In genomic region chr20:33820362-33820761, GRCh38 we compare ENCODE assay signal across 24 cellular contexts. TPM values are rescaled to one million over a fixed set of nuclear protein-coding genes. Genes with fewer than 3 reads are reported as not detected.
DNase-seq lines count a peak whose midpoint lies in the region; ATAC-seq and TF ChIP-seq lines count a peak whose summit lies in the region.
"Had no signal": no experiment of that assay in that cellular context is flagged by ENCODE, and none has a peak within 500 bp of the region (broad histone marks: within the 10 kb centered on the region; RNA-seq: fewer than 3 reads in every experiment).

No MANE protein-coding gene starts in this region.

- H3K79me2 ChIP-seq in trophoblast cell (ENCODE audit: control insufficient read depth, insufficient read depth, low read length, poor library complexity), result no peaks in the 10 kb centered on the region

- TF ChIP-seq POLR2A in ovary (IDR thresholded peaks at IDR 0.05), result no peak

- H3K27me3 ChIP-seq in right atrium auricular region (no peaks in the 10 kb centered on the region), ovary (no peaks in the 10 kb centered on the region), trophoblast cell (ENCODE audit: insufficient read depth, low read length) (no peaks in the 10 kb centered on the region)
- H3K27me3 ChIP-seq: cardiac muscle cell had no signal

- H3K4ac ChIP-seq in trophoblast cell (ENCODE audit: low read depth, low read length), result no peak overlapping the region

- H3K36me3 ChIP-seq in right atrium auricular region (no peaks in the 10 kb centered on the region), ovary (no peaks in the 10 kb centered on the region), trophoblast cell (ENCODE audit: control insufficient read depth in 1 of 2, insufficient read depth in 2 of 2, low read length in 2 of 2) (peaks cover 2 to 3% of the 10 kb centered on the region in 2 experiments)
- H3K36me3 ChIP-seq: cardiac muscle cell had no signal

- H3K27me3 Mint-ChIP-seq in activated B cell treated with CpG ODN at 0.5 μM for 24 hours, result no peaks in the 10 kb centered on the region
- no peaks in the 10 kb centered on the region for H3K27me3 Mint-ChIP-seq in mesothelial cell of epicardium (ENCODE audit: low read depth)
- H3K27me3 Mint-ChIP-seq: activated CD4-positive, alpha-beta T cell treated with anti-CD3 and anti-CD28 coated beads for 36 hours; naive thymus-derived CD8-positive, alpha-beta T cell had no signal

- H3K4me3 Mint-ChIP-seq in activated B cell treated with CpG ODN at 0.5 μM for 24 hours, result no peak overlapping the region
- no peak overlapping the region for H3K4me3 Mint-ChIP-seq in mesothelial cell of epicardium
- H3K4me3 Mint-ChIP-seq: activated CD4-positive, alpha-beta T cell treated with anti-CD3 and anti-CD28 coated beads for 36 hours; CD8-positive, alpha-beta T cell; naive thymus-derived CD8-positive, alpha-beta T cell; T-helper 2 cell treated with Interferon-gamma antibody and Interleukin-4, amounts not matched to agents 5 μg/mL and 100 μg/mL, for 36 hours had no signal

- H3K4me3 ChIP-seq in right atrium auricular region (no peak overlapping the region), ovary (no peak overlapping the region), trophoblast cell (ENCODE audit: low read depth, low read length) (no peak overlapping the region)
- H3K4me3 ChIP-seq: A549, cardiac muscle cell, K562, PC-9, skin epidermis had no signal

- no peak overlapping the region for H3K9ac ChIP-seq in trophoblast cell (ENCODE audit: low read length)

- H3K36me3 Mint-ChIP-seq in activated B cell treated with CpG ODN at 0.5 μM for 24 hours (ENCODE audit: low read depth), result peaks cover 59% of the 10 kb centered on the region
- peaks cover 4% of the 10 kb centered on the region for H3K36me3 Mint-ChIP-seq in mesothelial cell of epicardium

- no peak overlapping the region for H4K8ac ChIP-seq in trophoblast cell (ENCODE audit: low read depth, low read length)

- no peak overlapping the region for H2BK12ac ChIP-seq in trophoblast cell (ENCODE audit: low read length)

- H3K4me1 ChIP-seq in right atrium auricular region (peaks cover 0 to 76% of the 10 kb centered on the region in 2 donors), ovary (ENCODE audit: insufficient read depth) (peaks cover 20% of the 10 kb centered on the region), trophoblast cell (ENCODE audit: control insufficient read depth in 1 of 2, insufficient read depth in 2 of 2, low read length in 2 of 2) (peaks cover 0 to 2% of the 10 kb centered on the region in 2 experiments)

- POLR2A ChIA-PET in activated B cell treated with CpG ODN at 0.5 μM for 24 hours (lab: Charles Lee), result interaction anchor here (0.6 to 2.0 kb wide), 3 partner anchors 9 to 292 kb away, joined by 3 to 10 read pairs (median 9); partner anchors contain the start of genes CHMP4B and EIF2S2

- H2AFZ ChIP-seq in trophoblast cell (ENCODE audit: insufficient read depth, low read length, poor library complexity), result no peak overlapping the region
- H2AFZ ChIP-seq: PC-9 had no signal

- no peak overlapping the region for H4K91ac ChIP-seq in trophoblast cell (ENCODE audit: low read depth, low read length)

- no peak for TF ChIP-seq EP300 in ovary (IDR thresholded peaks at IDR 0.05)

- DNase-seq in Right ventricle myocardium superior, result no peak
- no peak for DNase-seq in right atrium auricular region (ENCODE audit: low spot score)
- no peak for DNase-seq in activated B cell treated with CpG ODN at 0.5 μM for 24 hours
- no peak for DNase-seq in mesothelial cell of epicardium (ENCODE audit: low spot score in 2 of 2, unreplicated experiment in 2 of 2)
- DNase-seq in ovary, result no peak
- no peak for DNase-seq in trophoblast cell
- DNase-seq in NCI-H2171 (lab: John Stamatoyannopoulos, UW), result no peak
- DNase-seq: activated CD4-positive, alpha-beta T cell treated with anti-CD3 and anti-CD28 coated beads for 36 hours; activated effector memory CD4-positive, alpha-beta T cell treated with Interleukin-2 at 50 U/mL for 16 hours; activated T-cell treated with anti-CD3 and anti-CD28 coated beads for 4 hours; CD8-positive, alpha-beta T cell; glutamatergic neuron; naive thymus-derived CD8-positive, alpha-beta T cell; NCI-H1417; NCI-H2029; NCI-H524; PC-9; stimulated activated naive CD4-positive, alpha-beta T cell had no signal

- WGBS in ovary, 3 donors, result 83 to 88% (median 85%) methylated on average over 1 of the region's 1 CpG
- WGBS in trophoblast cell (ENCODE audit: extremely low coverage, insufficient coverage, insufficient read length), result 100% methylated on average over 1 of the region's 1 CpG

- H2AK5ac ChIP-seq in trophoblast cell (ENCODE audit: low read length), result no peak overlapping the region

- no peak for TF ChIP-seq CTCF in right atrium auricular region (IDR thresholded peaks at IDR 0.05)
- no peak for TF ChIP-seq CTCF in activated B cell treated with CpG ODN at 0.5 μM for 24 hours (IDR thresholded peaks at IDR 0.05)
- TF ChIP-seq CTCF in mesothelial cell of epicardium (IDR thresholded peaks at IDR 0.05; ENCODE audit: unreplicated experiment), result no peak
- TF ChIP-seq CTCF in ovary (IDR thresholded peaks at IDR 0.05), result no peak

- ATAC-seq in Right ventricle myocardium superior (ENCODE audit: poor library complexity) (peak; percentile 65), activated B cell treated with CpG ODN at 0.5 μM for 24 hours (ENCODE audit: low read depth) (no peak), GM19455 (IDR thresholded peaks at IDR 0.05; ENCODE audit: unreplicated experiment) (no peak)
- ATAC-seq: A549; activated CD4-positive, alpha-beta T cell treated with anti-CD3 and anti-CD28 coated beads for 36 hours; CD8-positive, alpha-beta T cell; K562; naive thymus-derived CD8-positive, alpha-beta T cell had no signal

- intact Hi-C loops in Right ventricle myocardium superior (cut with DNase I), result no loop called here
- intact Hi-C loops in activated B cell treated with CpG ODN at 0.5 μM for 24 hours (cut with micrococcal nuclease), result no loop called here
- intact Hi-C loops in ovary (cut with DNase I), result no loop called here

- H3K9me3 Mint-ChIP-seq in activated B cell treated with CpG ODN at 0.5 μM for 24 hours, result no peaks in the 10 kb centered on the region
- H3K9me3 Mint-ChIP-seq in mesothelial cell of epicardium, result no peaks in the 10 kb centered on the region
- H3K9me3 Mint-ChIP-seq: CD8-positive, alpha-beta T cell; naive thymus-derived CD8-positive, alpha-beta T cell; T-helper 2 cell treated with Interferon-gamma antibody and Interleukin-4, amounts not matched to agents 5 μg/mL and 100 μg/mL, for 36 hours had no signal

- H3K23ac ChIP-seq in trophoblast cell (ENCODE audit: low read length), result no peak overlapping the region

- H3K9me3 ChIP-seq in right atrium auricular region (no peaks in the 10 kb centered on the region), ovary (no peaks in the 10 kb centered on the region), trophoblast cell (ENCODE audit: insufficient read depth, low read depth, low read length) (no peaks in the 10 kb centered on the region)
- H3K9me3 ChIP-seq: A549 had no signal

- H2BK120ac ChIP-seq in trophoblast cell (ENCODE audit: insufficient read depth, low read length, poor library complexity), result no peak overlapping the region

- H2BK5ac ChIP-seq in trophoblast cell (ENCODE audit: low read depth, low read length, poor library complexity), result no peak overlapping the region

- H3K27ac ChIP-seq in right atrium auricular region (no peak overlapping the region), ovary (no peak overlapping the region), trophoblast cell (ENCODE audit: low read depth, low read length) (no peak overlapping the region)
- H3K27ac ChIP-seq: A549, cardiac muscle cell, PC-9, skin epidermis had no signal

- H3K27ac Mint-ChIP-seq in activated B cell treated with CpG ODN at 0.5 μM for 24 hours, result peak overlapping the region; percentile 41
- peak overlapping the region; percentile 4 for H3K27ac Mint-ChIP-seq in mesothelial cell of epicardium
- H3K27ac Mint-ChIP-seq: activated CD4-positive, alpha-beta T cell treated with anti-CD3 and anti-CD28 coated beads for 36 hours; CD8-positive, alpha-beta T cell; T-helper 2 cell treated with Interferon-gamma antibody and Interleukin-4, amounts not matched to agents 5 μg/mL and 100 μg/mL, for 36 hours had no signal

- no peaks in the 10 kb centered on the region for H3K79me1 ChIP-seq in trophoblast cell (ENCODE audit: low read length)

- H3K18ac ChIP-seq in trophoblast cell (ENCODE audit: low read length), result no peak overlapping the region

- CTCF ChIA-PET in activated B cell treated with CpG ODN at 0.5 μM for 24 hours (lab: Charles Lee), result interaction anchor here (0.8 kb wide), 1 partner anchor 8 kb away, joined by 3 read pairs; no protein-coding TSS in a partner anchor

- no peak overlapping the region for H3K4me2 ChIP-seq in trophoblast cell (ENCODE audit: low read length)
- H3K4me2 ChIP-seq: A549, PC-9 had no signal

- no peak overlapping the region for H3K14ac ChIP-seq in trophoblast cell (ENCODE audit: low read length)

- no peak overlapping the region for H4K12ac ChIP-seq in trophoblast cell (ENCODE audit: low read depth, low read length)

- H3K4me1 Mint-ChIP-seq in activated B cell treated with CpG ODN at 0.5 μM for 24 hours, result peaks cover 82% of the 10 kb centered on the region
- peaks cover 34% of the 10 kb centered on the region for H3K4me1 Mint-ChIP-seq in mesothelial cell of epicardium

RNA-seq across cellular contexts. Expression of gene CHMP4B, which starts 9.2 kb away (rescaled TPM):
- total RNA-seq in Right ventricle myocardium superior, result 101 TPM
- 10 to 100 TPM; 57.0 to 79.5 TPM for total RNA-seq in right atrium auricular region
- total RNA-seq in activated B cell treated with CpG ODN at 0.5 μM for 24 hours, result 116 and 121 TPM in 2 replicates
- total RNA-seq in mesothelial cell of epicardium, result 76.9 to 79.4 TPM (median 77.7 TPM) in 3 replicates
- total RNA-seq in ovary, result 10 to 100 TPM; 48.5 to 99.1 (median 96.7) TPM
- 100 to 1,000 TPM; 118 to 153 TPM for polyA plus RNA-seq in ovary
- 95.8 and 99.2 TPM in 2 replicates for polyA plus RNA-seq in trophoblast cell (2013)
